Comparison of ENCODE assay signal across 26 cellular contexts in genomic region chr16:86591270-86591669, GRCh38. TPM values are rescaled to one million over a fixed set of nuclear protein-coding genes. Genes with fewer than 3 reads are reported as not detected.
DNase-seq lines count a peak whose midpoint lies in the region; ATAC-seq, FAIRE-seq and TF ChIP-seq lines count a peak whose summit lies in the region.
"Had no signal": no experiment of that assay in that cellular context is flagged by ENCODE, and none has a peak within 500 bp of the region (broad histone marks: within the 10 kb centered on the region; RNA-seq: fewer than 3 reads in every experiment).

No MANE protein-coding gene starts in this region.

- TF ChIP-seq EP300 in HepG2 (IDR thresholded peaks at IDR 0.05; ENCODE audit: low read depth in 2 of 2, low read length in 2 of 2), result no peak
- no peak for TF ChIP-seq EP300 in HepG2 (CRISPR knock-in tag; IDR thresholded peaks at IDR 0.05; ENCODE audit: borderline replicate concordance)
- no peak for TF ChIP-seq EP300 in K562 (IDR thresholded peaks at IDR 0.05; ENCODE audit: low read length)

- DNase-seq in HepG2 (ENCODE audit: low spot score) (no peak), right lobe of liver (no peak), PC-3 (no peak), K562 (ENCODE audit: extremely low read depth in 1 of 4, low spot score in 3 of 4) (no peak), urothelium cell line (ENCODE audit: low spot score) (no peak), superior temporal gyrus (ENCODE audit: extremely low spot score) (no peak), left colon (no peak)
- DNase-seq in stimulated activated CD8-positive, alpha-beta memory T cell treated with anti-CD3 and anti-CD28 coated beads, Interleukin-4, amount 100 ng/mL, for 48 hours, result no peak
- DNase-seq: 8988T; AML-193; CD4-positive, alpha-beta T cell; COR-L47; GDM1; HCEC 1CT; KBM-7; NCI-H1694 treated with DMSO at 0.1 percent for 48 hours; NCI-H2081 treated with DMSO at 0.1 percent for 48 hours; NCI-H2171; NCI-H510A; NCI-H69; T-cell had no signal

- H3F3A ChIP-seq in PC-3 (ENCODE audit: low read length, unreplicated experiment), result no peaks in the 10 kb centered on the region

- BruUV-seq in HepG2 (replicated peaks; lab: Mats Ljungman, UMichigan) (no TSS peak), PC-3 (replicated peaks; lab: Mats Ljungman, UMichigan) (no TSS peak), K562 (replicated peaks; lab: Mats Ljungman, UMichigan) (no TSS peak)

- H3K36me3 ChIP-seq in HepG2 (replicated peaks in 1 of 2; ENCODE audit: control insufficient read depth in 1 of 2, insufficient read depth in 2 of 2, low read length in 2 of 2) (no peaks in the 10 kb centered on the region), right lobe of liver (no peaks in the 10 kb centered on the region), PC-3 (ENCODE audit: low read depth, low read length) (no peaks in the 10 kb centered on the region), K562 (ENCODE audit: control insufficient read depth, insufficient read depth, low read length) (no peaks in the 10 kb centered on the region)
- H3K36me3 ChIP-seq: BLaER1 treated with 17β-estradiol and CSF1 and Interleukin-3, amounts not matched to agents 10 nM and 100 nM had no signal

- POLR2A ChIA-PET in HepG2 (lab: Yijun Ruan, JAX) (no interaction called here), PC-3 (lab: Charles Lee; ENCODE audit: unreplicated experiment) (interaction anchor here (1.2 kb wide), 1 partner anchor 73 kb away, joined by 4 read pairs; no protein-coding TSS in a partner anchor), K562 (lab: Yijun Ruan, JAX) (no interaction called here)

- no peaks in the 10 kb centered on the region for H3K9me2 ChIP-seq in PC-3 (replicated peaks; ENCODE audit: low read length)

- H3K79me2 ChIP-seq in HepG2 (ENCODE audit: insufficient read depth, low read length), result no peaks in the 10 kb centered on the region
- H3K79me2 ChIP-seq in PC-3 (ENCODE audit: low read length), result no peaks in the 10 kb centered on the region
- H3K79me2 ChIP-seq in K562 (ENCODE audit: control insufficient read depth, insufficient read depth, low read length), result no peaks in the 10 kb centered on the region

- no peak overlapping the region for H3K4me3 ChIP-seq in HepG2 (replicated peaks in 1 of 3; ENCODE audit: insufficient read depth in 1 of 3, low read depth in 2 of 3, low read length in 3 of 3)
- no peak overlapping the region for H3K4me3 ChIP-seq in right lobe of liver
- H3K4me3 ChIP-seq in PC-3 (ENCODE audit: low read length), result no peak overlapping the region
- H3K4me3 ChIP-seq in K562, result no peak overlapping the region
- H3K4me3 ChIP-seq: BLaER1 treated with 17β-estradiol and CSF1 and Interleukin-3, amounts not matched to agents 10 nM and 100 nM; GM12878 had no signal

- H3K9me1 ChIP-seq in K562 (ENCODE audit: control insufficient read depth, insufficient read depth, low read length), result peaks cover 5% of the 10 kb centered on the region

- ATAC-seq in HepG2, result no peak
- ATAC-seq in right lobe of liver, result no peak
- ATAC-seq in PC-3, result no peak
- no peak for ATAC-seq in K562
- no peak for ATAC-seq in left colon
- ATAC-seq: GM12878, T-cell had no signal

- FAIRE-seq in HepG2 (lab: Jason Lieb, UNC) (no peak), K562 (lab: Jason Lieb, UNC) (no peak), urothelium cell line (lab: Jason Lieb, UNC) (peak; percentile 93)
- FAIRE-seq: GM12878, H1 had no signal

- H3K9me3 ChIP-seq in HepG2 (ENCODE audit: low read length) (no peaks in the 10 kb centered on the region), right lobe of liver (no peaks in the 10 kb centered on the region), PC-3 (ENCODE audit: low read length) (no peaks in the 10 kb centered on the region), K562 (replicated peaks; ENCODE audit: control insufficient read depth, insufficient read depth, low read depth, low read length) (no peaks in the 10 kb centered on the region)
- H3K9me3 ChIP-seq: BLaER1 treated with 17β-estradiol and CSF1 and Interleukin-3, amounts not matched to agents 10 nM and 100 nM had no signal

- H4K20me1 ChIP-seq in HepG2 (ENCODE audit: insufficient read depth, low read length) (no peaks in the 10 kb centered on the region), PC-3 (ENCODE audit: low read length) (no peaks in the 10 kb centered on the region), K562 (replicated peaks; ENCODE audit: control insufficient read depth, insufficient read depth, low read length) (no peaks in the 10 kb centered on the region)
- H4K20me1 ChIP-seq: BLaER1 treated with 17β-estradiol and CSF1 and Interleukin-3, amounts not matched to agents 10 nM and 100 nM had no signal

- 2% methylated on average over 4 of the region's 4 CpGs for WGBS in HepG2 (ENCODE audit: low lambda C conversion rate)
- WGBS in right lobe of liver (ENCODE audit: insufficient coverage, low coverage, low lambda C conversion rate, missing lambda C conversion rate), result 60% methylated on average over 4 of the region's 4 CpGs
- 3% methylated on average over 4 of the region's 4 CpGs for WGBS in K562 (ENCODE audit: insufficient coverage, low coverage, missing lambda C conversion rate)

- H3K9ac ChIP-seq in HepG2 (ENCODE audit: insufficient read depth, low read depth, low read length), result no peak overlapping the region
- peak overlapping the region; percentile 53 for H3K9ac ChIP-seq in PC-3 (ENCODE audit: low read length)
- H3K9ac ChIP-seq in K562 (ENCODE audit: insufficient read depth in 1 of 2, low read depth in 2 of 2, low read length in 2 of 2), result no peak overlapping the region
- H3K9ac ChIP-seq: BLaER1 treated with 17β-estradiol and CSF1 and Interleukin-3, amounts not matched to agents 10 nM and 100 nM had no signal

- no peak for TF ChIP-seq POLR2A in HepG2 (IDR thresholded peaks at IDR 0.05; ENCODE audit: insufficient read depth in 1 of 2, low read depth in 2 of 2, low read length in 2 of 2)
- no peak for TF ChIP-seq POLR2A in right lobe of liver (IDR thresholded peaks at IDR 0.05)
- TF ChIP-seq POLR2A in K562 (conservative IDR thresholded peaks at IDR 0.05), result no peak

- in situ Hi-C loops in HepG2 (cut with HindIII; ENCODE audit: extremely low pct_ligation_motif_present, low pct_unique_long_range_greater_than_20kb) (no loop called here), K562 (cut with MboI) (no loop called here)

- TF ChIP-seq RAD21 in HepG2 (CRISPR knock-in tag; IDR thresholded peaks at IDR 0.05) (no peak), K562 (CRISPR knock-in tag; conservative IDR thresholded peaks at IDR 0.05 in 1 of 2, IDR thresholded peaks at IDR 0.05 in 1 of 2) (no peak)

- H3K4me1 ChIP-seq in HepG2 (ENCODE audit: insufficient read depth, low read length), result no peaks in the 10 kb centered on the region
- no peaks in the 10 kb centered on the region for H3K4me1 ChIP-seq in right lobe of liver
- H3K4me1 ChIP-seq in PC-3 (ENCODE audit: insufficient read depth, low read length), result peaks cover 34% of the 10 kb centered on the region
- no peaks in the 10 kb centered on the region for H3K4me1 ChIP-seq in K562 (replicated peaks in 1 of 2; ENCODE audit: control insufficient read depth in 2 of 2, insufficient read depth in 2 of 2, low read length in 2 of 2)

- no peak for TF ChIP-seq CTCF in HepG2 (CRISPR knock-in tag; IDR thresholded peaks at IDR 0.05)
- TF ChIP-seq CTCF in right lobe of liver (IDR thresholded peaks at IDR 0.05), result no peak
- TF ChIP-seq CTCF in PC-3 (conservative IDR thresholded peaks at IDR 0.05; ENCODE audit: low read depth, low read length), result no peak
- no peak for TF ChIP-seq CTCF in K562 (IDR thresholded peaks at IDR 0.05 in 2 of 3, conservative IDR thresholded peaks at IDR 0.05 in 1 of 3; ENCODE audit: insufficient read depth in 2 of 3, low read depth in 1 of 3, low read length in 3 of 3)

- H3K4me2 ChIP-seq in HepG2 (ENCODE audit: low read depth, low read length) (no peak overlapping the region), PC-3 (ENCODE audit: low read length) (peak overlapping the region; percentile 18), K562 (ENCODE audit: insufficient read depth, low read length) (no peak overlapping the region)
- H3K4me2 ChIP-seq: BLaER1 treated with 17β-estradiol and CSF1 and Interleukin-3, amounts not matched to agents 10 nM and 100 nM had no signal

- CTCF ChIA-PET in HepG2 (lab: Yijun Ruan, JAX; ENCODE audit: low intra/inter-chr PET ratio, low total read pairs) (no interaction called here), PC-3 (lab: Charles Lee) (no interaction called here), K562 (lab: Yijun Ruan, JAX; ENCODE audit: low intra/inter-chr PET ratio) (no interaction called here)

- H3K27ac ChIP-seq in HepG2 (ENCODE audit: extremely low read length, insufficient read depth, low read length) (no peak overlapping the region), right lobe of liver (no peak overlapping the region), PC-3 (ENCODE audit: low read length) (peak overlapping the region; percentile 99), K562 (ENCODE audit: extremely low read depth, low read depth, low read length) (no peak overlapping the region)
- H3K27ac ChIP-seq: BLaER1 treated with 17β-estradiol and CSF1 and Interleukin-3, amounts not matched to agents 10 nM and 100 nM; HL-60 had no signal

- intact Hi-C loops in HepG2 (cut with micrococcal nuclease; ENCODE audit: unreplicated experiment), result no loop called here
- intact Hi-C loops in right lobe of liver (cut with DNase I), result no loop called here
- intact Hi-C loops in PC-3 (cut with micrococcal nuclease), result loop anchor here (2.0 kb wide), 1 partner anchor 74 kb away; no protein-coding TSS in a partner anchor
- intact Hi-C loops in K562 (cut with micrococcal nuclease), result no loop called here
- intact Hi-C loops in left colon (cut with DNase I, micrococcal nuclease), result no loop called here

- H3K27me3 ChIP-seq in HepG2 (ENCODE audit: control insufficient read depth in 1 of 2, insufficient read depth in 2 of 2, low read length in 2 of 2) (peaks cover 6 to 39% of the 10 kb centered on the region in 2 experiments), right lobe of liver (no peaks in the 10 kb centered on the region), PC-3 (ENCODE audit: low read length) (no peaks in the 10 kb centered on the region), K562 (ENCODE audit: control insufficient read depth in 2 of 2, insufficient read depth in 2 of 2, low read length in 2 of 2) (peaks cover 14 to 35% of the 10 kb centered on the region in 2 experiments)
- H3K27me3 ChIP-seq: BLaER1 treated with 17β-estradiol and CSF1 and Interleukin-3, amounts not matched to agents 10 nM and 100 nM had no signal

- H2AFZ ChIP-seq in HepG2 (ENCODE audit: low read length) (no peak overlapping the region), PC-3 (ENCODE audit: low read length) (no peak overlapping the region), K562 (ENCODE audit: low read depth, low read length) (no peak overlapping the region)

RNA-seq across cellular contexts. Expression of gene FOXL1, which starts 12.9 kb away (rescaled TPM):
- not detected in 2 replicates for total RNA-seq in HepG2 (2016; rRNA removed; fragmentation: Illumina TruSeq; extraction: Trizol)
- not detected in 2 replicates for total RNA-seq in HepG2 (2016; cell fraction: cytosol; rRNA removed; fragmentation: Illumina TruSeq; extraction: Trizol; ENCODE audit: low read depth)
- not detected in 2 replicates for total RNA-seq in HepG2 (2016; cell fraction: insoluble cytoplasmic fraction; rRNA removed; fragmentation: Illumina TruSeq; extraction: Trizol)
- not detected in 2 replicates for total RNA-seq in HepG2 (2016; cell fraction: membrane; rRNA removed; fragmentation: Illumina TruSeq; extraction: Trizol)
- total RNA-seq in HepG2 (2016; cell fraction: nucleus; rRNA removed; fragmentation: Illumina TruSeq; extraction: Trizol), result not detected in 2 replicates
- not detected in 2 replicates for polyA plus RNA-seq in HepG2 (2011; rRNA removed)
- polyA plus RNA-seq in HepG2 (2011; cell fraction: cytosol; rRNA removed), result 0.01 TPM in 1 of 2 replicates, not detected in the other
- polyA plus RNA-seq in HepG2 (2011; cell fraction: nucleus; rRNA removed), result not detected in 2 replicates
- not detected in 2 replicates for polyA plus RNA-seq in HepG2 (2012)
- polyA plus RNA-seq in HepG2 (2016; cell fraction: cytosol; fragmentation: Illumina TruSeq; extraction: Trizol; ENCODE audit: low read depth), result not detected in 2 replicates
- polyA plus RNA-seq in HepG2 (2016; cell fraction: insoluble cytoplasmic fraction; fragmentation: Illumina TruSeq; extraction: Trizol; ENCODE audit: low read depth), result not detected in 2 replicates
- polyA plus RNA-seq in HepG2 (2016; cell fraction: membrane; fragmentation: Illumina TruSeq; extraction: Trizol; ENCODE audit: low read depth), result not detected in 2 replicates
- not detected in 2 replicates for polyA plus RNA-seq in HepG2 (2016; cell fraction: nucleus; fragmentation: Illumina TruSeq; extraction: Trizol; ENCODE audit: insufficient read depth, low read depth)
- 1.1 TPM in 1 of 2 replicates, not detected in the other for polyA minus RNA-seq in HepG2 (2011; rRNA and poly(A)+ RNA removed; ENCODE audit: low replicate concordance)
- not detected in 2 replicates for polyA minus RNA-seq in HepG2 (2011; cell fraction: cytosol; rRNA and poly(A)+ RNA removed)
- polyA minus RNA-seq in HepG2 (2011; cell fraction: nucleus; rRNA and poly(A)+ RNA removed), result not detected in 2 replicates
- under 1 TPM in 4 of 6 experiments, not detected in 2; 0.15 to 0.74 (median 0.46) TPM for total RNA-seq in right lobe of liver
- 8.1 and 10.9 TPM in 2 replicates for total RNA-seq in PC-3 (2014; rRNA removed)
- not detected in 2 replicates for total RNA-seq in K562 (2011; cell fraction: chromatin; rRNA removed; ENCODE audit: low replicate concordance)
- total RNA-seq in K562 (2011; cell fraction: nucleolus; rRNA removed), result not detected in 2 replicates
- total RNA-seq in K562 (2011; cell fraction: nucleoplasm; rRNA removed), result not detected in 2 replicates
- total RNA-seq in K562 (2014; rRNA removed), result not detected in 2 replicates
- total RNA-seq in K562 (2014; rRNA removed; fragmentation: Illumina TruSeq; extraction: Trizol), result not detected in 2 replicates
- total RNA-seq in K562 (2015; rRNA removed; fragmentation: Illumina TruSeq; extraction: Trizol), result not detected in 2 replicates
- not detected in 2 replicates for total RNA-seq in K562 (2021)
- not detected in 2 replicates for polyA plus RNA-seq in K562 (2011; rRNA removed)
- not detected in 2 replicates for polyA plus RNA-seq in K562 (2011; cell fraction: cytosol; rRNA removed)
- polyA plus RNA-seq in K562 (2011; cell fraction: nucleus; rRNA removed), result not detected in 2 replicates
- polyA plus RNA-seq in K562 (2012), result not detected in 2 replicates
- polyA plus RNA-seq in K562 (2014; fragmentation: Illumina TruSeq; extraction: Trizol), result not detected in 2 replicates
- not detected for polyA plus RNA-seq in K562 (2014; fragmentation: Nextera tagmentation; extraction: Ambion mirVana)
- not detected in 2 replicates for polyA plus RNA-seq in K562 (2014; rRNA removed)
- polyA minus RNA-seq in K562 (2011; rRNA and poly(A)+ RNA removed), result not detected in 2 replicates
- polyA minus RNA-seq in K562 (2011; cell fraction: cytosol; rRNA and poly(A)+ RNA removed), result 0.36 TPM in 1 of 2 replicates, not detected in the other
- 0.13 TPM in 1 of 2 replicates, not detected in the other for polyA minus RNA-seq in K562 (2011; cell fraction: nucleus; rRNA and poly(A)+ RNA removed)
- 1 to 10 TPM; 2.0 to 4.2 TPM for total RNA-seq in left colon
- total RNA-seq: CD4-positive, alpha-beta T cell; GM12878; H1; T-cell had no signal

RNA-seq across cellular contexts. Expression of gene FOXC2, which starts 24.6 kb away (rescaled TPM):
- total RNA-seq in HepG2 (2016; rRNA removed; fragmentation: Illumina TruSeq; extraction: Trizol) (not detected in 2 replicates), right lobe of liver (under 1 TPM in 1 of 6 experiments, not detected in 5; 0.20 TPM), PC-3 (2014; rRNA removed) (not detected in 2 replicates), K562 (2014; rRNA removed) (not detected in 2 replicates), K562 (2014; rRNA removed; fragmentation: Illumina TruSeq; extraction: Trizol) (not detected in 2 replicates), K562 (2015; rRNA removed; fragmentation: Illumina TruSeq; extraction: Trizol) (not detected in 2 replicates), K562 (2021) (0.11 TPM in 2 replicates), left colon (under 1 TPM; 0.34 TPM)
- total RNA-seq in HepG2 (2016; cell fraction: cytosol; rRNA removed; fragmentation: Illumina TruSeq; extraction: Trizol; ENCODE audit: low read depth), result not detected in 2 replicates
- not detected in 2 replicates for total RNA-seq in HepG2 (2016; cell fraction: insoluble cytoplasmic fraction; rRNA removed; fragmentation: Illumina TruSeq; extraction: Trizol)
- not detected in 2 replicates for total RNA-seq in HepG2 (2016; cell fraction: membrane; rRNA removed; fragmentation: Illumina TruSeq; extraction: Trizol)
- not detected in 2 replicates for total RNA-seq in HepG2 (2016; cell fraction: nucleus; rRNA removed; fragmentation: Illumina TruSeq; extraction: Trizol)
- polyA plus RNA-seq in HepG2 (2011; rRNA removed) (0.05 TPM in 1 of 2 replicates, not detected in the other), K562 (2011; rRNA removed) (not detected in 2 replicates), K562 (2014; fragmentation: Illumina TruSeq; extraction: Trizol) (not detected in 2 replicates), K562 (2014; fragmentation: Nextera tagmentation; extraction: Ambion mirVana) (under 1 TPM; 0.01 to 0.08 TPM), K562 (2014; rRNA removed) (0.11 and 0.13 TPM in 2 replicates)
- not detected in 2 replicates for polyA plus RNA-seq in HepG2 (2011; cell fraction: cytosol; rRNA removed)
- 0.26 and 0.31 TPM in 2 replicates for polyA plus RNA-seq in HepG2 (2011; cell fraction: nucleus; rRNA removed)
- polyA plus RNA-seq in HepG2 (2012), result 0.08 TPM in 1 of 2 replicates, not detected in the other
- not detected in 2 replicates for polyA plus RNA-seq in HepG2 (2016; cell fraction: cytosol; fragmentation: Illumina TruSeq; extraction: Trizol; ENCODE audit: low read depth)
- polyA plus RNA-seq in HepG2 (2016; cell fraction: insoluble cytoplasmic fraction; fragmentation: Illumina TruSeq; extraction: Trizol; ENCODE audit: low read depth), result not detected in 2 replicates
- polyA plus RNA-seq in HepG2 (2016; cell fraction: membrane; fragmentation: Illumina TruSeq; extraction: Trizol; ENCODE audit: low read depth), result not detected in 2 replicates
- polyA plus RNA-seq in HepG2 (2016; cell fraction: nucleus; fragmentation: Illumina TruSeq; extraction: Trizol; ENCODE audit: insufficient read depth, low read depth), result not detected in 2 replicates
- 0.82 TPM in 1 of 2 replicates, not detected in the other for polyA minus RNA-seq in HepG2 (2011; rRNA and poly(A)+ RNA removed; ENCODE audit: low replicate concordance)
- not detected in 2 replicates for polyA minus RNA-seq in HepG2 (2011; cell fraction: cytosol; rRNA and poly(A)+ RNA removed)
- polyA minus RNA-seq in HepG2 (2011; cell fraction: nucleus; rRNA and poly(A)+ RNA removed), result 0.13 TPM in 1 of 2 replicates, not detected in the other
- not detected in 2 replicates for total RNA-seq in K562 (2011; cell fraction: chromatin; rRNA removed; ENCODE audit: low replicate concordance)
- total RNA-seq in K562 (2011; cell fraction: nucleolus; rRNA removed), result not detected in 2 replicates
- not detected in 2 replicates for total RNA-seq in K562 (2011; cell fraction: nucleoplasm; rRNA removed)
- polyA plus RNA-seq in K562 (2011; cell fraction: cytosol; rRNA removed), result not detected in 2 replicates
- 0.13 TPM in 1 of 2 replicates, not detected in the other for polyA plus RNA-seq in K562 (2011; cell fraction: nucleus; rRNA removed)
- polyA plus RNA-seq in K562 (2012), result 0.10 TPM in 1 of 2 replicates, not detected in the other
- not detected in 2 replicates for polyA minus RNA-seq in K562 (2011; rRNA and poly(A)+ RNA removed)
- polyA minus RNA-seq in K562 (2011; cell fraction: cytosol; rRNA and poly(A)+ RNA removed), result not detected in 2 replicates
- polyA minus RNA-seq in K562 (2011; cell fraction: nucleus; rRNA and poly(A)+ RNA removed), result not detected in 2 replicates
- total RNA-seq: GM12878, OCI-LY7, T-cell had no signal
- polyA plus RNA-seq: GM12878, H1 had no signal

RNA-seq across cellular contexts. Expression of gene MTHFSD, which starts 36.2 kb away (rescaled TPM):
- total RNA-seq in HepG2 (2016; rRNA removed; fragmentation: Illumina TruSeq; extraction: Trizol) (8.9 and 16.3 TPM in 2 replicates), right lobe of liver (10 to 100 TPM in 2 of 6 experiments, 1 to 10 TPM in 4; 5.9 to 11.6 (median 9.0) TPM), PC-3 (2014; rRNA removed) (11.9 and 17.1 TPM in 2 replicates), K562 (2014; rRNA removed) (8.3 and 8.7 TPM in 2 replicates), K562 (2014; rRNA removed; fragmentation: Illumina TruSeq; extraction: Trizol) (12.0 and 12.8 TPM in 2 replicates), K562 (2015; rRNA removed; fragmentation: Illumina TruSeq; extraction: Trizol) (15.2 and 16.0 TPM in 2 replicates), K562 (2021) (17.8 and 20.2 TPM in 2 replicates), left colon (10 to 100 TPM; 18.6 to 23.3 TPM)
- total RNA-seq in HepG2 (2016; cell fraction: cytosol; rRNA removed; fragmentation: Illumina TruSeq; extraction: Trizol; ENCODE audit: low read depth), result 3.0 and 3.2 TPM in 2 replicates
- total RNA-seq in HepG2 (2016; cell fraction: insoluble cytoplasmic fraction; rRNA removed; fragmentation: Illumina TruSeq; extraction: Trizol), result 9.5 and 14.5 TPM in 2 replicates
- 6.0 and 6.1 TPM in 2 replicates for total RNA-seq in HepG2 (2016; cell fraction: membrane; rRNA removed; fragmentation: Illumina TruSeq; extraction: Trizol)
- 21.7 and 25.7 TPM in 2 replicates for total RNA-seq in HepG2 (2016; cell fraction: nucleus; rRNA removed; fragmentation: Illumina TruSeq; extraction: Trizol)
- polyA plus RNA-seq in HepG2 (2011; rRNA removed) (14.2 and 15.8 TPM in 2 replicates), K562 (2011; rRNA removed) (12.8 and 13.9 TPM in 2 replicates), K562 (2014; fragmentation: Illumina TruSeq; extraction: Trizol) (16.0 and 16.3 TPM in 2 replicates), K562 (2014; fragmentation: Nextera tagmentation; extraction: Ambion mirVana) (1 to 10 TPM; 3.2 to 3.5 TPM), K562 (2014; rRNA removed) (8.7 and 10.6 TPM in 2 replicates)
- 5.8 and 6.4 TPM in 2 replicates for polyA plus RNA-seq in HepG2 (2011; cell fraction: cytosol; rRNA removed)
- 85.9 and 86.6 TPM in 2 replicates for polyA plus RNA-seq in HepG2 (2011; cell fraction: nucleus; rRNA removed)
- polyA plus RNA-seq in HepG2 (2012), result 8.3 and 11.3 TPM in 2 replicates
- 1.9 and 2.3 TPM in 2 replicates for polyA plus RNA-seq in HepG2 (2016; cell fraction: cytosol; fragmentation: Illumina TruSeq; extraction: Trizol; ENCODE audit: low read depth)
- 9.8 and 13.1 TPM in 2 replicates for polyA plus RNA-seq in HepG2 (2016; cell fraction: insoluble cytoplasmic fraction; fragmentation: Illumina TruSeq; extraction: Trizol; ENCODE audit: low read depth)
- polyA plus RNA-seq in HepG2 (2016; cell fraction: membrane; fragmentation: Illumina TruSeq; extraction: Trizol; ENCODE audit: low read depth), result 4.8 and 5.1 TPM in 2 replicates
- polyA plus RNA-seq in HepG2 (2016; cell fraction: nucleus; fragmentation: Illumina TruSeq; extraction: Trizol; ENCODE audit: insufficient read depth, low read depth), result 28.2 and 29.9 TPM in 2 replicates
- polyA minus RNA-seq in HepG2 (2011; rRNA and poly(A)+ RNA removed; ENCODE audit: low replicate concordance), result 27.7 and 27.8 TPM in 2 replicates
- polyA minus RNA-seq in HepG2 (2011; cell fraction: cytosol; rRNA and poly(A)+ RNA removed), result 5.9 and 9.4 TPM in 2 replicates
- polyA minus RNA-seq in HepG2 (2011; cell fraction: nucleus; rRNA and poly(A)+ RNA removed), result 76.5 and 82.9 TPM in 2 replicates
- 57.7 and 74.7 TPM in 2 replicates for total RNA-seq in K562 (2011; cell fraction: chromatin; rRNA removed; ENCODE audit: low replicate concordance)
- 49.7 and 59.5 TPM in 2 replicates for total RNA-seq in K562 (2011; cell fraction: nucleolus; rRNA removed)
- total RNA-seq in K562 (2011; cell fraction: nucleoplasm; rRNA removed), result 52.7 and 56.3 TPM in 2 replicates
- polyA plus RNA-seq in K562 (2011; cell fraction: cytosol; rRNA removed), result 10.5 and 11.6 TPM in 2 replicates
- 61.4 and 78.3 TPM in 2 replicates for polyA plus RNA-seq in K562 (2011; cell fraction: nucleus; rRNA removed)
- polyA plus RNA-seq in K562 (2012), result 9.5 and 10.0 TPM in 2 replicates
- 22.0 and 22.3 TPM in 2 replicates for polyA minus RNA-seq in K562 (2011; rRNA and poly(A)+ RNA removed)
- polyA minus RNA-seq in K562 (2011; cell fraction: cytosol; rRNA and poly(A)+ RNA removed), result 8.3 and 11.0 TPM in 2 replicates
- 57.9 and 75.6 TPM in 2 replicates for polyA minus RNA-seq in K562 (2011; cell fraction: nucleus; rRNA and poly(A)+ RNA removed)

Comparison
In these comparisons a context has a peak if more than half of its experiments do, and no peak if none do; other contexts are left out.
1. Of the 241 proteins assayed by ChIP-seq in both HepG2 and K562: peak only in HepG2: PHB2 and ZNF282; only in K562: KDM1A and ZBTB26; in both: none; in neither: 233; mixed calls (peak in some experiments, not most) for 4.